ENCODE assay signal across 13 cellular contexts in genomic region chr13:24039621-24040475, GRCh38.
A peak's percentile ranks its signal among the peaks of the same experiment; 100 is the strongest.
DNase-seq lines count a peak whose midpoint lies in the region; ATAC-seq and TF ChIP-seq lines count a peak whose summit lies in the region.
"Had no signal": no experiment of that assay in that cellular context is flagged by ENCODE, and none has a peak within 500 bp of the region (broad histone marks: within the 10 kb centered on the region; RNA-seq: fewer than 3 reads in every experiment).

No MANE protein-coding gene starts in this region.

- no peak for TF ChIP-seq CTCF in GM12865 (IDR thresholded peaks at IDR 0.05; ENCODE audit: insufficient read depth, low read depth, low read length, missing control alignments)

- H3K4me3 ChIP-seq in GM12865 (ENCODE audit: low read depth, low read length), result no peak overlapping the region
- H3K4me3 ChIP-seq: coronary artery, psoas muscle, uterus had no signal

- DNase-seq in GM12865 (ENCODE audit: low read depth), result peak; percentile 65
- peak; percentile 55 for DNase-seq in foreskin melanocyte
- no peak for DNase-seq in CD1c-positive myeloid dendritic cell (ENCODE audit: extremely low spot score)
- no peak for DNase-seq in SKM-1 treated with dmso at 0.1 percent for 144 hours (lab: John Stamatoyannopoulos, UW; ENCODE audit: unreplicated experiment)
- DNase-seq: activated CD4-positive, CD25-positive, alpha-beta regulatory T cell treated with anti-CD3 and anti-CD28 coated beads, Interleukin-2, amount 50 U/mL, for 72 hours; H9; psoas muscle; uterus had no signal

- ATAC-seq in GM19397 (IDR thresholded peaks at IDR 0.05; ENCODE audit: unreplicated experiment) (peak; percentile 78), HG03097 (IDR thresholded peaks at IDR 0.05; ENCODE audit: low FRiP score, unreplicated experiment) (peak; percentile 58), GM19455 (IDR thresholded peaks at IDR 0.05; ENCODE audit: unreplicated experiment) (no peak), esophagus mucosa (no peak)
- ATAC-seq: psoas muscle had no signal

Comparison
In these comparisons a context has a peak if more than half of its experiments do, and no peak if none do; other contexts are left out.
1. DNase-seq: peak in GM12865 (single experiment) and foreskin melanocyte (single experiment); none in CD1c-positive myeloid dendritic cell (single experiment) and SKM-1 treated with dmso at 0.1 percent for 144 hours (single experiment).
2. ATAC-seq: peak in GM19397 (single experiment) and HG03097 (single experiment); none in GM19455 (single experiment) and esophagus mucosa (single experiment).